Comparison of ENCODE assay signal across 32 cellular contexts in the genomic region with DNA sequence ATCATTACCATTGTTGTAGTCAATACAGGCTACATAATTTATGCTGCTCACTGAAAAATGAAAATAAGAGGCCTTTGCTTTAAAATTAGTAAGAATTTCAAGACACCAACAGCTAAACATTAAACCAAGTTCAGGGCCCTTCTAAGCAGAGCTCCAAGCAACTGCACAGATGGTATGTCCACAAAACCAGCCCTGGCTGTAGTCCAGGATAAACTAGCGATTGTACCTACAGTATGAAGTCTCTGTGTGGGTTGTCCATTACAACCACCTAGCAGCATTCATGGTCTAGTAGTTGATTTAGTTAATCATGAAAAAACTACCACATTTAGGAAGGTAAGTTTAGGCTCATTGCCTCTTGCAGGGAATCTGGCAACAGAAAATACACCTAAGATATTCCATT. TPM values are rescaled to one million over a fixed set of nuclear protein-coding genes. Genes with fewer than 3 reads are reported as not detected.
"Had no signal": no experiment of that assay in that cellular context is flagged by ENCODE, and none has a peak within 500 bp of the region (broad histone marks: within the 10 kb centered on the region; RNA-seq: fewer than 3 reads in every experiment).

No MANE protein-coding gene starts in this region.

- H3K27me3 ChIP-seq: adrenal gland, Peyer's patch had no signal

- H3K4me1 ChIP-seq: adrenal gland, Peyer's patch, SJSA1 had no signal

- H3K4me3 ChIP-seq: adrenal gland, Peyer's patch, SJSA1 had no signal

- DNase-seq: activated CD4-positive, alpha-beta memory T cell treated with anti-CD3 and anti-CD28 coated beads for 36 hours; activated CD4-positive, alpha-beta T cell treated with anti-CD3 and anti-CD28 coated beads for 36 hours; activated CD4-positive, alpha-beta T cell treated with anti-CD3 and anti-CD28 coated beads, Interleukin-2, amount 50 U/mL, for 1 hour; activated CD8-positive, alpha-beta memory T cell treated with anti-CD3 and anti-CD28 coated beads, Interleukin-2, amount 50 U/mL, for 4 hours; activated gamma-delta T cell treated with Interleukin-2 at 50 U/mL for 16 hours; activated naive CD4-positive, alpha-beta T cell treated with anti-CD3 and anti-CD28 coated beads for 36 hours; activated T-cell treated with anti-CD3 and anti-CD28 coated beads for 4 hours; activated T-cell treated with anti-CD3 and anti-CD28 coated beads, Interleukin-2, amount 50 U/mL, for 4 hours; adrenal gland; caudate nucleus; Karpas-422; KBM-7; NCI-H1105; NCI-H1417 treated with DMSO at 0.1 percent for 48 hours; NCI-H1694; NCI-H1930; NCI-H2081 treated with DMSO at 0.1 percent for 48 hours; NCI-H226; NCI-H446 treated with DMSO at 0.1 percent for 48 hours; NCI-H524; PC-3; Peyer's patch; RPMI8226; SHP77 treated with DMSO at 0.1 percent for 48 hours; SK-N-SH; T-cell; T-helper 17 cell had no signal

- H3K9me3 ChIP-seq: adrenal gland, Peyer's patch, SJSA1, SK-N-SH had no signal

- H3K36me3 ChIP-seq: adrenal gland, Peyer's patch, SJSA1 had no signal

- H3K9me3 Mint-ChIP-seq: activated CD4-positive, alpha-beta memory T cell treated with anti-CD3 and anti-CD28 coated beads for 36 hours; activated naive CD4-positive, alpha-beta T cell treated with anti-CD3 and anti-CD28 coated beads for 36 hours; activated naive CD4-positive, alpha-beta T cell treated with anti-CD3 and anti-CD28 coated beads, Interleukin-2, amount 50 U/mL, for 72 hours; activated T-cell treated with anti-CD3 and anti-CD28 coated beads, Interleukin-2, amount 50 U/mL, for 4 hours; activated T-helper 1 cell treated with anti-CD3 and anti-CD28 coated beads, Interleukin-12 subunit alpha, Interleukin-12 subunit beta, Interleukin-2, Interleukin-4 antibody, amounts not matched to agents 30 ng/mL and 10 ng/mL and 1 ng/mL, durations not matched to agents 14 hours and 24 hours and 36 hours; brain; T-cell had no signal

- H3K4me1 Mint-ChIP-seq: activated CD4-positive, alpha-beta T cell treated with anti-CD3 and anti-CD28 coated beads for 36 hours; brain; T-cell; T-helper 17 cell had no signal

- H3K9ac ChIP-seq: SK-N-SH had no signal

- H3K4me2 ChIP-seq: SK-N-SH had no signal

- H3K9me2 ChIP-seq: SK-N-SH had no signal

- H3K27ac ChIP-seq: adrenal gland, Peyer's patch, SJSA1 had no signal

- ATAC-seq: activated CD4-positive, alpha-beta T cell treated with anti-CD3 and anti-CD28 coated beads for 36 hours; activated naive CD4-positive, alpha-beta T cell treated with anti-CD3 and anti-CD28 coated beads, Interleukin-2, amount 50 U/mL, for 72 hours; activated T-cell treated with anti-CD3 and anti-CD28 coated beads, Interleukin-2, amount 50 U/mL, for 4 hours; PC-3; T-cell; T-helper 17 cell had no signal

- H3K27ac Mint-ChIP-seq: activated CD4-positive, alpha-beta memory T cell treated with anti-CD3 and anti-CD28 coated beads for 36 hours; activated CD4-positive, alpha-beta T cell treated with anti-CD3 and anti-CD28 coated beads for 36 hours; activated naive CD4-positive, alpha-beta T cell treated with anti-CD3 and anti-CD28 coated beads for 36 hours; activated naive CD4-positive, alpha-beta T cell treated with anti-CD3 and anti-CD28 coated beads, Interleukin-2, amount 50 U/mL, for 72 hours; activated T-helper 1 cell treated with anti-CD3 and anti-CD28 coated beads, Interleukin-12 subunit alpha, Interleukin-12 subunit beta, Interleukin-2, Interleukin-4 antibody, amounts not matched to agents 30 ng/mL and 10 ng/mL and 1 ng/mL, durations not matched to agents 14 hours and 24 hours and 36 hours; brain; T-cell; T-helper 17 cell had no signal

- H3K36me3 Mint-ChIP-seq: activated CD4-positive, alpha-beta memory T cell treated with anti-CD3 and anti-CD28 coated beads for 36 hours; activated naive CD4-positive, alpha-beta T cell treated with anti-CD3 and anti-CD28 coated beads, Interleukin-2, amount 50 U/mL, for 72 hours; brain; T-cell had no signal

- H3K4me3 Mint-ChIP-seq: activated CD4-positive, alpha-beta memory T cell treated with anti-CD3 and anti-CD28 coated beads for 36 hours; activated CD4-positive, alpha-beta T cell treated with anti-CD3 and anti-CD28 coated beads for 36 hours; activated naive CD4-positive, alpha-beta T cell treated with anti-CD3 and anti-CD28 coated beads for 36 hours; activated T-cell treated with anti-CD3 and anti-CD28 coated beads, Interleukin-2, amount 50 U/mL, for 4 hours; activated T-helper 1 cell treated with anti-CD3 and anti-CD28 coated beads, Interleukin-12 subunit alpha, Interleukin-12 subunit beta, Interleukin-2, Interleukin-4 antibody, amounts not matched to agents 30 ng/mL and 10 ng/mL and 1 ng/mL, durations not matched to agents 14 hours and 24 hours and 36 hours; brain; T-cell; T-helper 17 cell had no signal

- H3K27me3 Mint-ChIP-seq: activated CD4-positive, alpha-beta memory T cell treated with anti-CD3 and anti-CD28 coated beads for 36 hours; activated CD4-positive, alpha-beta T cell treated with anti-CD3 and anti-CD28 coated beads for 36 hours; brain; T-helper 17 cell had no signal

RNA-seq across cellular contexts. Expression of gene CLCA4, which starts 35.3 kb away (rescaled TPM):
- total RNA-seq: activated CD4-positive, alpha-beta memory T cell treated with anti-CD3 and anti-CD28 coated beads for 36 hours; activated CD4-positive, alpha-beta T cell treated with anti-CD3 and anti-CD28 coated beads for 36 hours; activated naive CD4-positive, alpha-beta T cell treated with anti-CD3 and anti-CD28 coated beads for 36 hours; activated naive CD4-positive, alpha-beta T cell treated with anti-CD3 and anti-CD28 coated beads, Interleukin-2, amount 50 U/mL, for 72 hours; activated T-helper 1 cell treated with anti-CD3 and anti-CD28 coated beads, Interleukin-12 subunit alpha, Interleukin-12 subunit beta, Interleukin-2, Interleukin-4 antibody, amounts not matched to agents 30 ng/mL and 10 ng/mL and 1 ng/mL, durations not matched to agents 14 hours and 24 hours and 36 hours; MCF 10A; PC-3; SJSA1; T-cell; T-helper 17 cell had no signal
- polyA plus RNA-seq: SK-N-SH had no signal
